ENCODE assay signal across 8 cellular contexts in genomic region chr14:93207468-93208308, GRCh38. TPM values are rescaled to one million over a fixed set of nuclear protein-coding genes. Genes with fewer than 3 reads are reported as not detected.
DNase-seq lines count a peak whose midpoint lies in the region; ATAC-seq, FAIRE-seq and TF ChIP-seq lines count a peak whose summit lies in the region.

No MANE protein-coding gene starts in this region.

- peaks cover 13 to 22% of the 10 kb centered on the region in 2 donors for H3K4me1 ChIP-seq in naive thymus-derived CD4-positive, alpha-beta T cell (ENCODE audit: control insufficient read depth in 2 of 2, insufficient read depth in 2 of 2, low read length in 2 of 2)

- peak overlapping the region; percentile 14 to 94 (median 74) for H3K27ac Mint-ChIP-seq in naive thymus-derived CD4-positive, alpha-beta T cell

- peak overlapping the region; percentile 75 to 99 (median 94) for H3K4me3 Mint-ChIP-seq in naive thymus-derived CD4-positive, alpha-beta T cell

- intact Hi-C loops in naive thymus-derived CD4-positive, alpha-beta T cell (cut with micrococcal nuclease) = loop anchor here (1.0 to 10.0 kb wide), 8 partner anchors 22 to 1103 kb away; partner anchors contain the start of genes BTBD7 (in 2 of the 2), ITPK1 (in 2 of the 2), ATXN3 (in 1 of the 2) and GOLGA5 (in 1 of the 2)

- H3K36me3 Mint-ChIP-seq in naive thymus-derived CD4-positive, alpha-beta T cell = peaks cover 0 to 12% (median 5%) of the 10 kb centered on the region in 5 donors

- FAIRE-seq in GM12892 (lab: Jason Lieb, UNC) = peak; percentile 21

- H3K27me3 Mint-ChIP-seq in naive thymus-derived CD4-positive, alpha-beta T cell = no peaks in the 10 kb centered on the region

- CTCF ChIA-PET in naive thymus-derived CD4-positive, alpha-beta T cell (lab: Charles Lee) = interaction anchor here (0.6 to 3.6 kb wide), 3 partner anchors 11 to 26 kb away, joined by 4 to 13 read pairs (median 5); partner anchors contain the start of genes LYSET and MOAP1

- no peak for TF ChIP-seq POLR2A in GM12892 (IDR thresholded peaks at IDR 0.05; ENCODE audit: low read depth, low read length)

- H3K4me1 Mint-ChIP-seq in naive thymus-derived CD4-positive, alpha-beta T cell = peaks cover 22 to 63% (median 50%) of the 10 kb centered on the region in 7 donors

- DNase-seq in AG08396 (ENCODE audit: low spot score) (peak; percentile 74), GM12892 (ENCODE audit: insufficient read length) (no peak), NCI-H1417 treated with DMSO at 0.1 percent for 48 hours (lab: John Stamatoyannopoulos, UW) (peak; percentile 19), fibroblast of pulmonary artery (ENCODE audit: low read depth) (peak; percentile 53), NCI-H187 treated with DMSO at 0.1 percent for 48 hours (lab: John Stamatoyannopoulos, UW) (no peak)
- DNase-seq in activated CD4-positive, alpha-beta T cell treated with anti-CD3 and anti-CD28 coated beads, Interleukin-2, amount 50 U/mL, for 48 hours = peak; percentile 16 to 32
- DNase-seq in naive thymus-derived CD4-positive, alpha-beta T cell = peak in 4 of 9 donors; percentile 11 to 39 (median 21)

- ATAC-seq in HG02870 (IDR thresholded peaks at IDR 0.05; ENCODE audit: unreplicated experiment) = peak; percentile 36
- ATAC-seq in naive thymus-derived CD4-positive, alpha-beta T cell = peak; percentile 24

- POLR2A ChIA-PET in naive thymus-derived CD4-positive, alpha-beta T cell (lab: Charles Lee) = interaction anchor here (0.6 to 6.9 kb wide), 5 partner anchors 13 to 126 kb away, joined by 3 to 69 read pairs (median 3); partner anchors contain the start of genes LYSET and MOAP1

- no peaks in the 10 kb centered on the region for H3K9me3 ChIP-seq in naive thymus-derived CD4-positive, alpha-beta T cell (ENCODE audit: control insufficient read depth in 2 of 3, low read length in 3 of 3)

- H3K9me3 Mint-ChIP-seq in naive thymus-derived CD4-positive, alpha-beta T cell = no peaks in the 10 kb centered on the region

- peak; percentile 36 for TF ChIP-seq CTCF in fibroblast of pulmonary artery (IDR thresholded peaks at IDR 0.05; ENCODE audit: low read length, missing control alignments)

- H3K4me3 ChIP-seq in fibroblast of pulmonary artery (replicated peaks; ENCODE audit: low read depth, low read length) = peak overlapping the region; percentile 93
- peak overlapping the region; percentile 81 for H3K4me3 ChIP-seq in naive thymus-derived CD4-positive, alpha-beta T cell (ENCODE audit: low read length)

- peak overlapping the region; percentile 87 for H3K27ac ChIP-seq in naive thymus-derived CD4-positive, alpha-beta T cell (ENCODE audit: low read depth, low read length)

- peaks cover 0 to 16% (median 2%) of the 10 kb centered on the region in 3 experiments for H3K36me3 ChIP-seq in naive thymus-derived CD4-positive, alpha-beta T cell (ENCODE audit: control insufficient read depth in 2 of 3, insufficient read depth in 3 of 3, low read length in 3 of 3)

- no peaks in the 10 kb centered on the region for H3K27me3 ChIP-seq in naive thymus-derived CD4-positive, alpha-beta T cell (ENCODE audit: control insufficient read depth in 2 of 2, insufficient read depth in 2 of 2, low read length in 2 of 2)

RNA-seq across cellular contexts. Expression of gene UBR7, which starts 0.6 kb away (rescaled TPM):
- polyA plus RNA-seq in GM12892 (2012; ENCODE audit: missing spikeins) = 34.7 TPM
- 10 to 100 TPM; 10.1 to 31.3 (median 13.5) TPM for total RNA-seq in naive thymus-derived CD4-positive, alpha-beta T cell
- 10 to 100 TPM; 26.6 to 27.8 TPM for polyA plus RNA-seq in naive thymus-derived CD4-positive, alpha-beta T cell

RNA-seq across cellular contexts. Expression of gene GON7, which starts 0.8 kb away (rescaled TPM):
- 14.9 TPM for polyA plus RNA-seq in GM12892 (2012; ENCODE audit: missing spikeins)
- 10 to 100 TPM in 2 of 5 experiments, 1 to 10 TPM in 3; 3.5 to 17.4 (median 8.3) TPM for total RNA-seq in naive thymus-derived CD4-positive, alpha-beta T cell
- 10 to 100 TPM; 12.4 to 19.2 TPM for polyA plus RNA-seq in naive thymus-derived CD4-positive, alpha-beta T cell

RNA-seq across cellular contexts. Expression of gene LYSET, which starts 22.6 kb away (rescaled TPM):
- 19.0 TPM for polyA plus RNA-seq in GM12892 (2012; ENCODE audit: missing spikeins)
- 10 to 100 TPM in 4 of 5 experiments, 1 to 10 TPM in 1; 8.0 to 26.6 (median 12.4) TPM for total RNA-seq in naive thymus-derived CD4-positive, alpha-beta T cell
- polyA plus RNA-seq in naive thymus-derived CD4-positive, alpha-beta T cell = 10 to 100 TPM; 42.1 to 47.7 TPM

RNA-seq across cellular contexts. Expression of gene MOAP1, which starts 23.0 kb away (rescaled TPM):
- 21.8 TPM for polyA plus RNA-seq in GM12892 (2012; ENCODE audit: missing spikeins)
- 100 to 1,000 TPM in 1 of 5 experiments, 10 to 100 TPM in 4; 20.5 to 102 (median 43.6) TPM for total RNA-seq in naive thymus-derived CD4-positive, alpha-beta T cell
- polyA plus RNA-seq in naive thymus-derived CD4-positive, alpha-beta T cell = 10 to 100 TPM; 59.4 to 80.8 TPM

Comparison
In these comparisons a context has a peak if more than half of its experiments do, and no peak if none do; other contexts are left out.
1. DNase-seq: peak in AG08396 (single experiment), NCI-H1417 treated with DMSO at 0.1 percent for 48 hours (single experiment), activated CD4-positive, alpha-beta T cell treated with anti-CD3 and anti-CD28 coated beads, Interleukin-2, amount 50 U/mL, for 48 hours (2 of 2) and fibroblast of pulmonary artery (single experiment); none in GM12892 (single experiment) and NCI-H187 treated with DMSO at 0.1 percent for 48 hours (single experiment).